Comparison of ENCODE assay signal across 22 cellular contexts in genomic region chr18:57143265-57143664, GRCh38.
"Had no signal": no experiment of that assay in that cellular context is flagged by ENCODE, and none has a peak within 500 bp of the region (broad histone marks: within the 10 kb centered on the region; RNA-seq: fewer than 3 reads in every experiment).

No MANE protein-coding gene starts in this region.

- DNase-seq: cortex of kidney; effector CD8-positive, alpha-beta T cell; effector memory CD8-positive, alpha-beta T cell; endodermal cell; erythroblast; esophagus squamous epithelium; foreskin fibroblast; foreskin melanocyte; gastrocnemius medialis; glutamatergic neuron; head of caudate nucleus; heart right ventricle; hippocampal formation; left cardiac atrium; left lung; left ventricle myocardium superior; lower lobe of right lung; mesenchymal stem cell; mucosa of descending colon; naive B cell; naive thymus-derived CD8-positive, alpha-beta T cell had no signal

- ATAC-seq: effector memory CD8-positive, alpha-beta T cell; esophagus mucosa; gastrocnemius medialis; heart right ventricle; left cardiac atrium; left lung; left ventricle myocardium superior; lower lobe of right lung; mucosa of descending colon; naive thymus-derived CD8-positive, alpha-beta T cell had no signal
